ENCODE assay signal across 1 cellular context in genomic region chr7:138752568-138753518, GRCh38.
TF ChIP-seq lines count a peak whose summit lies in the region.

No MANE protein-coding gene starts in this region.

TF ChIP-seq in HCT116, 20 proteins besides CTCF, POLR2A, EP300 and RAD21 (continued from another document):
- TF ChIP-seq ATF3 (IDR thresholded peaks at IDR 0.05) = no peak
- TF ChIP-seq ZBTB33 (IDR thresholded peaks at IDR 0.05; ENCODE audit: extremely low read depth, insufficient replicate concordance, low read length) = peak; percentile 57
